ENCODE assay signal across 15 cellular contexts in the genomic region with DNA sequence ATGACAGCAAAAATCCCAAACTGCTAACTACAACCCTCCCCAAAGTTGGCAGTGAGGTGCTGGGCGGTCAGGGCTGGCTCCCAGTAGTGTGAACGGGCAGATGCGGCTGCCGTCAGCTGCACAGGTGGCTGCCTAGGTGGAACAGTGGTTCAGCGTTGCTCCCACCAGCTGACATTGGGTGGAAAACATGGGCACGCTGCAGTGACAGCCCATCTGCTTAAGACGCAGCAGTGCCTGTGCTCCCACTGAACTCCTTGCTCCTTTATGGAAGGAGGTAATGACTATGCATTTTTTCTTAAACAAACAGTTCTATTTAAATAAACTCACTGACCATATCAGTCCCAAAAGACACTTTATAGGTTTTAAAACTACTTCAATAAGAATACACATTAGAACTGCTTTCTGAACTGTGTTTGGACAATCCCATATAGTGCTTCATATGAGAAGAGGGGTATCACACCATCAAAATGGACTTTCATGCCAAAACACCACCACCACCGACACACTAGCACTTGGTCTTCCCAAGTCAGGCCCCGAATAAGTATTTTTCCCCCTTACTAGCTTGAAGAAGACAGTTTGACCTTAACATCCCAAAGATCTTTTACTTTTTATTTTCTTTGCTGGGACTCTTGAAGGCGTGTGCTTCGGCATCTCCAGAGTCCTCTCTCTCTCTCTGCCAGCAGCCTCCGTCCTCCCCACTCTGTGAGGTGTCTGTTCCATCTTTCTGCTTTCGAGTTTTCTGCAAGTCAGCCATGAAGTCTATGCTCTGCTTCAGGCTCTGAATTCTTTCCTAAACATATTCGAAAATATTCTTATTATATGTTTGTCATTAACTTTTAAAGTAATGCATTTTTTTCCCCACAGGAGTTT. TPM values are rescaled to one million over a fixed set of nuclear protein-coding genes. Genes with fewer than 3 reads are reported as not detected.
DNase-seq lines count a peak whose midpoint lies in the region; ATAC-seq and TF ChIP-seq lines count a peak whose summit lies in the region.
"Had no signal": no experiment of that assay in that cellular context is flagged by ENCODE, and none has a peak within 500 bp of the region (broad histone marks: within the 10 kb centered on the region; RNA-seq: fewer than 3 reads in every experiment).

No MANE protein-coding gene starts in this region.

- H3K27ac ChIP-seq in left lung (no peak overlapping the region), stomach smooth muscle (ENCODE audit: low read length) (peak overlapping the region; percentile 66)
- H3K27ac ChIP-seq: neural progenitor cell had no signal

- DNase-seq in activated CD8-positive, alpha-beta memory T cell treated with anti-CD3 and anti-CD28 coated beads, Interleukin-2, amount 10 ng/mL, durations not matched to agents 7 days and 5 days: no peak
- no peak for DNase-seq in activated CD8-positive, alpha-beta memory T cell treated with anti-CD3 and anti-CD28 coated beads for 24 hours
- DNase-seq in activated CD8-positive, alpha-beta T cell treated with anti-CD3 and anti-CD28 coated beads for 36 hours: no peak
- DNase-seq in left lung: no peak
- DNase-seq in BE2C: no peak
- DNase-seq: DMS79 treated with DMSO at 0.1 percent for 48 hours, KBM-7, left cardiac atrium, NCI-H1694 treated with DMSO at 0.1 percent for 48 hours, NCI-H524 treated with DMSO at 0.1 percent for 48 hours had no signal

- no peak overlapping the region for H3K4me3 Mint-ChIP-seq in activated CD8-positive, alpha-beta memory T cell treated with anti-CD3 and anti-CD28 coated beads, Interleukin-2, amount 10 ng/mL, durations not matched to agents 7 days and 5 days
- no peak overlapping the region for H3K4me3 Mint-ChIP-seq in activated CD8-positive, alpha-beta T cell treated with anti-CD3 and anti-CD28 coated beads for 36 hours
- H3K4me3 Mint-ChIP-seq: neural progenitor cell had no signal

- TF ChIP-seq CTCF in activated CD8-positive, alpha-beta T cell treated with anti-CD3 and anti-CD28 coated beads for 36 hours (IDR thresholded peaks at IDR 0.05): no peak
- TF ChIP-seq CTCF in left lung (IDR thresholded peaks at IDR 0.05) (no peak), BE2C (IDR thresholded peaks at IDR 0.05; ENCODE audit: low read depth, low read length) (no peak)

- H3K9me3 Mint-ChIP-seq in activated CD8-positive, alpha-beta memory T cell treated with anti-CD3 and anti-CD28 coated beads, Interleukin-2, amount 10 ng/mL, durations not matched to agents 7 days and 5 days (ENCODE audit: low read depth): peaks cover 3% of the 10 kb centered on the region
- H3K9me3 Mint-ChIP-seq in activated CD8-positive, alpha-beta T cell treated with anti-CD3 and anti-CD28 coated beads for 36 hours: no peaks in the 10 kb centered on the region
- H3K9me3 Mint-ChIP-seq: neural progenitor cell had no signal

- intact Hi-C loops in activated CD8-positive, alpha-beta T cell treated with anti-CD3 and anti-CD28 coated beads for 36 hours (cut with micrococcal nuclease): no loop called here
- intact Hi-C loops in left lung (cut with DNase I): no loop called here

- POLR2A ChIA-PET in activated CD8-positive, alpha-beta T cell treated with anti-CD3 and anti-CD28 coated beads for 36 hours (lab: Charles Lee): interaction anchor here (0.9 kb wide), 2 partner anchors 23 to 27 kb away, joined by 3 to 4 read pairs; no protein-coding TSS in a partner anchor

- peaks cover 42% of the 10 kb centered on the region for H3K4me1 Mint-ChIP-seq in activated CD8-positive, alpha-beta memory T cell treated with anti-CD3 and anti-CD28 coated beads, Interleukin-2, amount 10 ng/mL, durations not matched to agents 7 days and 5 days
- peaks cover 59% of the 10 kb centered on the region for H3K4me1 Mint-ChIP-seq in activated CD8-positive, alpha-beta T cell treated with anti-CD3 and anti-CD28 coated beads for 36 hours (ENCODE audit: low read depth)
- H3K4me1 Mint-ChIP-seq: neural progenitor cell had no signal

- H3K9ac ChIP-seq in stomach smooth muscle (ENCODE audit: low read length in 2 of 2): peak overlapping the region in 1 of 2 donors; percentile 6
- H3K9ac ChIP-seq: neural progenitor cell had no signal

- H3K27me3 Mint-ChIP-seq in activated CD8-positive, alpha-beta memory T cell treated with anti-CD3 and anti-CD28 coated beads, Interleukin-2, amount 10 ng/mL, durations not matched to agents 7 days and 5 days: no peaks in the 10 kb centered on the region
- H3K27me3 Mint-ChIP-seq in activated CD8-positive, alpha-beta T cell treated with anti-CD3 and anti-CD28 coated beads for 36 hours: no peaks in the 10 kb centered on the region

- no peaks in the 10 kb centered on the region for H3K9me3 ChIP-seq in left lung
- no peaks in the 10 kb centered on the region for H3K9me3 ChIP-seq in stomach smooth muscle (ENCODE audit: control insufficient read depth in 2 of 2, low read length in 2 of 2)
- H3K9me3 ChIP-seq in BE2C: no peaks in the 10 kb centered on the region
- H3K9me3 ChIP-seq: Peyer's patch had no signal

- H3K4me1 ChIP-seq in left lung (peaks cover 0 to 28% of the 10 kb centered on the region in 2 donors), stomach smooth muscle (ENCODE audit: control insufficient read depth, insufficient read depth, low read length) (peaks cover 15% of the 10 kb centered on the region), BE2C (no peaks in the 10 kb centered on the region)
- H3K4me1 ChIP-seq: neural progenitor cell had no signal

- CTCF ChIA-PET in activated CD8-positive, alpha-beta memory T cell treated with anti-CD3 and anti-CD28 coated beads, Interleukin-2, amount 10 ng/mL, durations not matched to agents 7 days and 5 days (lab: Charles Lee): no interaction called here
- CTCF ChIA-PET in activated CD8-positive, alpha-beta T cell treated with anti-CD3 and anti-CD28 coated beads for 36 hours (lab: Charles Lee): interaction anchor here (1.0 to 1.5 kb wide), 3 partner anchors 12 to 33 kb away, joined by 3 to 5 read pairs (median 4); no protein-coding TSS in a partner anchor

- H3K27me3 ChIP-seq in left lung (no peaks in the 10 kb centered on the region), stomach smooth muscle (ENCODE audit: control insufficient read depth in 1 of 2, insufficient read depth in 2 of 2, low read length in 2 of 2) (no peaks in the 10 kb centered on the region), BE2C (no peaks in the 10 kb centered on the region)
- H3K27me3 ChIP-seq: neural progenitor cell, Peyer's patch had no signal

- peaks cover 0 to 51% of the 10 kb centered on the region in 2 donors for H3K36me3 ChIP-seq in left lung
- peaks cover 3 to 17% of the 10 kb centered on the region in 2 donors for H3K36me3 ChIP-seq in stomach smooth muscle (ENCODE audit: control insufficient read depth in 2 of 2, insufficient read depth in 2 of 2, low read length in 2 of 2)
- H3K36me3 ChIP-seq in BE2C: peaks cover 40% of the 10 kb centered on the region

- peak overlapping the region; percentile 88 for H3K27ac Mint-ChIP-seq in activated CD8-positive, alpha-beta memory T cell treated with anti-CD3 and anti-CD28 coated beads, Interleukin-2, amount 10 ng/mL, durations not matched to agents 7 days and 5 days
- peak overlapping the region; percentile 98 for H3K27ac Mint-ChIP-seq in activated CD8-positive, alpha-beta T cell treated with anti-CD3 and anti-CD28 coated beads for 36 hours
- H3K27ac Mint-ChIP-seq: neural progenitor cell had no signal

- peaks cover 47% of the 10 kb centered on the region for H3K36me3 Mint-ChIP-seq in activated CD8-positive, alpha-beta memory T cell treated with anti-CD3 and anti-CD28 coated beads, Interleukin-2, amount 10 ng/mL, durations not matched to agents 7 days and 5 days
- peaks cover 44% of the 10 kb centered on the region for H3K36me3 Mint-ChIP-seq in activated CD8-positive, alpha-beta T cell treated with anti-CD3 and anti-CD28 coated beads for 36 hours (ENCODE audit: low read depth)

- no peak overlapping the region for H3K4me3 ChIP-seq in left lung
- peak overlapping the region in 1 of 2 donors; percentile 44 for H3K4me3 ChIP-seq in stomach smooth muscle (ENCODE audit: low read length in 2 of 2)
- H3K4me3 ChIP-seq in BE2C (ENCODE audit: low read depth, low read length): no peak overlapping the region
- H3K4me3 ChIP-seq: neural progenitor cell, Peyer's patch had no signal

- no peak for ATAC-seq in activated CD8-positive, alpha-beta memory T cell treated with anti-CD3 and anti-CD28 coated beads, Interleukin-2, amount 10 ng/mL, durations not matched to agents 7 days and 5 days
- ATAC-seq in activated CD8-positive, alpha-beta T cell treated with anti-CD3 and anti-CD28 coated beads for 36 hours: no peak
- ATAC-seq in left lung (peak; percentile 59), HG02759 (IDR thresholded peaks at IDR 0.05; ENCODE audit: unreplicated experiment) (no peak), GM21528 (IDR thresholded peaks at IDR 0.05; ENCODE audit: low FRiP score, unreplicated experiment) (no peak)

RNA-seq across cellular contexts. Expression of a gene that starts 34.4 kb away (rescaled TPM):
- total RNA-seq in activated CD8-positive, alpha-beta memory T cell treated with anti-CD3 and anti-CD28 coated beads, Interleukin-2, amount 10 ng/mL, durations not matched to agents 7 days and 5 days: 100 to 1,000 TPM in 1 of 2 experiments, 10 to 100 TPM in 1; 85.0 to 102 TPM
- 10 to 100 TPM; 76.2 to 93.4 TPM for total RNA-seq in activated CD8-positive, alpha-beta T cell treated with anti-CD3 and anti-CD28 coated beads for 36 hours
- 10 to 100 TPM; 59.8 to 66.8 TPM for total RNA-seq in left lung
- 57.9 TPM for polyA plus RNA-seq in BE2C (2012; ENCODE audit: insufficient read depth, insufficient read length, low read depth)
